Comparison of ENCODE assay signal across 1 cellular context in the genomic region with DNA sequence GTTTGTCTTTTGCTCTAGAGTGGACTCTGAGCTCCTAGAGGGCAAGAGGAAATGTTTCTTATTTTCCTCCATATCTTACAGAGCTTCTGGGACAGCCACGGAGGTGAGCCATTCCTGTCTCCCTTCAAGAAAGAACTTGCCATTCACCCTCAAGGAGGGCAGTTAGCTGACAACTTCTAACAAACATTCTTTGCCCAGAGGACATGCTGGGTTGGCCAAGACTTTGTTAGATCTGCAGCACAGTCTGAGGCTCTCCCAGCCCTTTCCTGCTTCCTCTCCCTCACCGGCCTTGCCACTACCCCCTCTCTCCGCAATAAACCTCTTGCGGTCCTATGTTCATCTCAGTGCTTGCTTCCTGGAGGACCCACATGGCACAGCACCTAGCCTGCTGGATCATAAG.
TF ChIP-seq lines count a peak whose summit lies in the region.

No MANE protein-coding gene starts in this region.

TF ChIP-seq in GM23338, 12 proteins besides CTCF, POLR2A, EP300 and RAD21 (continued from another document):
- TF ChIP-seq, protein P1, sequence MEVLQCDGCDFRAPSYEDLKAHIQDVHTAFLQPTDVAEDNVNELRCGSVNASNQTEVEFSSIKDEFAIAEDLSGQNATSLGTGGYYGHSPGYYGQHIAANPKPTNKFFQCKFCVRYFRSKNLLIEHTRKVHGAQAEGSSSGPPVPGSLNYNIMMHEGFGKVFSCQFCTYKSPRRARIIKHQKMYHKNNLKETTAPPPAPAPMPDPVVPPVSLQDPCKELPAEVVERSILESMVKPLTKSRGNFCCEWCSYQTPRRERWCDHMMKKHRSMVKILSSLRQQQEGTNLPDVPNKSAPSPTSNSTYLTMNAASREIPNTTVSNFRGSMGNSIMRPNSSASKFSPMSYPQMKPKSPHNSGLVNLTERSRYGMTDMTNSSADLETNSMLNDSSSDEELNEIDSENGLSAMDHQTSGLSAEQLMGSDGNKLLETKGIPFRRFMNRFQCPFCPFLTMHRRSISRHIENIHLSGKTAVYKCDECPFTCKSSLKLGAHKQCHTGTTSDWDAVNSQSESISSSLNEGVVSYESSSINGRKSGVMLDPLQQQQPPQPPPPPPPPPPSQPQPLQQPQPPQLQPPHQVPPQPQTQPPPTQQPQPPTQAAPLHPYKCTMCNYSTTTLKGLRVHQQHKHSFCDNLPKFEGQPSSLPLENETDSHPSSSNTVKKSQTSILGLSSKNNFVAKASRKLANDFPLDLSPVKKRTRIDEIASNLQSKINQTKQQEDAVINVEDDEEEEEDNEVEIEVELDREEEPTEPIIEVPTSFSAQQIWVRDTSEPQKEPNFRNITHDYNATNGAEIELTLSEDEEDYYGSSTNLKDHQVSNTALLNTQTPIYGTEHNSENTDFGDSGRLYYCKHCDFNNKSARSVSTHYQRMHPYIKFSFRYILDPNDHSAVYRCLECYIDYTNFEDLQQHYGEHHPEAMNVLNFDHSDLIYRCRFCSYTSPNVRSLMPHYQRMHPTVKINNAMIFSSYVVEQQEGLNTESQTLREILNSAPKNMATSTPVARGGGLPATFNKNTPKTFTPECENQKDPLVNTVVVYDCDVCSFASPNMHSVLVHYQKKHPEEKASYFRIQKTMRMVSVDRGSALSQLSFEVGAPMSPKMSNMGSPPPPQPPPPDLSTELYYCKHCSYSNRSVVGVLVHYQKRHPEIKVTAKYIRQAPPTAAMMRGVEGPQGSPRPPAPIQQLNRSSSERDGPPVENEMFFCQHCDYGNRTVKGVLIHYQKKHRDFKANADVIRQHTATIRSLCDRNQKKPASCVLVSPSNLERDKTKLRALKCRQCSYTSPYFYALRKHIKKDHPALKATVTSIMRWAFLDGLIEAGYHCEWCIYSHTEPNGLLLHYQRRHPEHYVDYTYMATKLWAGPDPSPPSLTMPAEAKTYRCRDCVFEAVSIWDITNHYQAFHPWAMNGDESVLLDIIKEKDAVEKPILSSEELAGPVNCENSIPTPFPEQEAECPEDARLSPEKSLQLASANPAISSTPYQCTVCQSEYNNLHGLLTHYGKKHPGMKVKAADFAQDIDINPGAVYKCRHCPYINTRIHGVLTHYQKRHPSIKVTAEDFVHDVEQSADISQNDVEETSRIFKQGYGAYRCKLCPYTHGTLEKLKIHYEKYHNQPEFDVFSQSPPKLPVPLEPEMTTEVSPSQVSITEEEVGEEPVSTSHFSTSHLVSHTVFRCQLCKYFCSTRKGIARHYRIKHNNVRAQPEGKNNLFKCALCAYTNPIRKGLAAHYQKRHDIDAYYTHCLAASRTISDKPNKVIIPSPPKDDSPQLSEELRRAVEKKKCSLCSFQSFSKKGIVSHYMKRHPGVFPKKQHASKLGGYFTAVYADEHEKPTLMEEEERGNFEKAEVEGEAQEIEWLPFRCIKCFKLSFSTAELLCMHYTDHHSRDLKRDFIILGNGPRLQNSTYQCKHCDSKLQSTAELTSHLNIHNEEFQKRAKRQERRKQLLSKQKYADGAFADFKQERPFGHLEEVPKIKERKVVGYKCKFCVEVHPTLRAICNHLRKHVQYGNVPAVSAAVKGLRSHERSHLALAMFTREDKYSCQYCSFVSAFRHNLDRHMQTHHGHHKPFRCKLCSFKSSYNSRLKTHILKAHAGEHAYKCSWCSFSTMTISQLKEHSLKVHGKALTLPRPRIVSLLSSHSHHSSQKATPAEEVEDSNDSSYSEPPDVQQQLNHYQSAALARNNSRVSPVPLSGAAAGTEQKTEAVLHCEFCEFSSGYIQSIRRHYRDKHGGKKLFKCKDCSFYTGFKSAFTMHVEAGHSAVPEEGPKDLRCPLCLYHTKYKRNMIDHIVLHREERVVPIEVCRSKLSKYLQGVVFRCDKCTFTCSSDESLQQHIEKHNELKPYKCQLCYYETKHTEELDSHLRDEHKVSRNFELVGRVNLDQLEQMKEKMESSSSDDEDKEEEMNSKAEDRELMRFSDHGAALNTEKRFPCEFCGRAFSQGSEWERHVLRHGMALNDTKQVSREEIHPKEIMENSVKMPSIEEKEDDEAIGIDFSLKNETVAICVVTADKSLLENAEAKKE (CRISPR knock-in tag; IDR thresholded peaks at IDR 0.05), result no peak
- TF ChIP-seq ZNF114 (CRISPR knock-in tag; IDR thresholded peaks at IDR 0.05) (no peak), ZNF331 (CRISPR knock-in tag; IDR thresholded peaks at IDR 0.05; ENCODE audit: low read depth) (no peak), NANOG (IDR thresholded peaks at IDR 0.05; ENCODE audit: borderline replicate concordance) (no peak), POLR2AphosphoS5 (IDR thresholded peaks at IDR 0.05; ENCODE audit: low read depth) (no peak), EZH2 (IDR thresholded peaks at IDR 0.05; ENCODE audit: low read depth, unreplicated experiment) (no peak)
